ENCODE assay signal across 1 cellular context in genomic region chr21:41834252-41834925, GRCh38.
TF ChIP-seq lines count a peak whose summit lies in the region.

No MANE protein-coding gene starts in this region.

TF ChIP-seq in GM12878, 131 proteins besides CTCF, POLR2A, EP300 and RAD21:
- no peak for TF ChIP-seq HDAC6 (IDR thresholded peaks at IDR 0.05; ENCODE audit: unreplicated experiment)
- TF ChIP-seq ZNF217 (IDR thresholded peaks at IDR 0.05) = no peak
- TF ChIP-seq ATF3 (IDR thresholded peaks at IDR 0.05; ENCODE audit: borderline replicate concordance, extremely low read depth, low read depth, low read length) = no peak
- no peak for TF ChIP-seq PAX8 (IDR thresholded peaks at IDR 0.05)
- TF ChIP-seq MTA3 (IDR thresholded peaks at IDR 0.05; ENCODE audit: borderline replicate concordance, low read length) = no peak
- TF ChIP-seq NR2F1 (conservative IDR thresholded peaks at IDR 0.05) = no peak
- no peak for TF ChIP-seq TCF12 (IDR thresholded peaks at IDR 0.05; ENCODE audit: low read depth, low read length)
- no peak for TF ChIP-seq TBL1XR1 (IDR thresholded peaks at IDR 0.05; ENCODE audit: low read depth, low read length)
- no peak for TF ChIP-seq SRF (IDR thresholded peaks at IDR 0.05; ENCODE audit: low read depth in 2 of 2, low read length in 2 of 2)
- TF ChIP-seq ZZZ3 (IDR thresholded peaks at IDR 0.05; ENCODE audit: control insufficient read depth, insufficient read length, low read depth) = no peak
- no peak for TF ChIP-seq MAX (IDR thresholded peaks at IDR 0.05; ENCODE audit: low read depth, low read length)
- TF ChIP-seq MYC (IDR thresholded peaks at IDR 0.05; ENCODE audit: insufficient read depth, insufficient read length, insufficient replicate concordance, low read length, severe bottlenecking) = no peak
- no peak for TF ChIP-seq SMARCA5 (IDR thresholded peaks at IDR 0.05)
- no peak for TF ChIP-seq SREBF2 (IDR thresholded peaks at IDR 0.05; ENCODE audit: low read length)
- no peak for TF ChIP-seq ASH2L (IDR thresholded peaks at IDR 0.05; ENCODE audit: borderline replicate concordance, low read depth)
- TF ChIP-seq ATF7 (IDR thresholded peaks at IDR 0.05; ENCODE audit: low read depth) = no peak
